Comparison of ENCODE assay signal across 8 cellular contexts in the genomic region with DNA sequence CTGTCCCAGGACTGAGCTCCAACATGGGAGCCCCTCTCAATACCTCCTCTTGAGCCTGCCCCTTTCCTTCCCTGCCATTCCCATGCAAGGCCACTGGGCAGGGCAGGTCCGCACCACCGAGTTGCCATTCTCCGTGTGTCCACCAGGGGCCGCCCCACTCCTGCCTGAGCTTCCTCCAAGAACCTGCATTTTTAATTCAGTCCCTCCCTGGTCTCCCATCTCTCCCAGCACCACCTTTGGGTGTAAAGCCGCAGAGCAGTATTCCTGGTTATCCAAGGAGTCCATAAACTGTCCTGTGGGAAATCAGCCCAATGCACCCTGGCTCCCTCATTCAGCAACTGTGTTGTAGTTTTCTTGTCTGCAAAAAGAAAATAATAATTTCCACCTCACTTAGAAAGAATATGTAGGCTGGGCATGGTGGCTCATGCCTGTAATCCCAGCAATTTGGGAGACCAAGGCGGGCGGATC. TPM values are rescaled to one million over a fixed set of nuclear protein-coding genes. Genes with fewer than 3 reads are reported as not detected.
DNase-seq lines count a peak whose midpoint lies in the region; ATAC-seq and TF ChIP-seq lines count a peak whose summit lies in the region.

No MANE protein-coding gene starts in this region.

- intact Hi-C loops in adrenal gland (cut with DNase I): loop anchor here (2.0 kb wide), 2 partner anchors 58 to 60 kb away; no protein-coding TSS in a partner anchor
- intact Hi-C loops in left ventricle myocardium inferior (cut with micrococcal nuclease): loop anchor here (10.0 kb wide), 1 partner anchor 172 kb away; no protein-coding TSS in a partner anchor

- H3K27ac ChIP-seq in adrenal gland (no peak overlapping the region), left ventricle myocardium inferior (replicated peaks) (no peak overlapping the region)

- 6 to 21% (median 14%) methylated on average over 7 of the region's 7 CpGs for WGBS in adrenal gland, 4 donors

- no peaks in the 10 kb centered on the region for H3K4me1 ChIP-seq in adrenal gland (replicated peaks in 1 of 2)
- H3K4me1 ChIP-seq in left ventricle myocardium inferior: peaks cover 12% of the 10 kb centered on the region

- no peaks in the 10 kb centered on the region for H3K9me3 ChIP-seq in adrenal gland (replicated peaks in 1 of 3)
- no peaks in the 10 kb centered on the region for H3K9me3 ChIP-seq in left ventricle myocardium inferior (replicated peaks)

- peak; percentile 47 for ATAC-seq in GM21825 (IDR thresholded peaks at IDR 0.05; ENCODE audit: unreplicated experiment)
- no peak for ATAC-seq in GM18498 (IDR thresholded peaks at IDR 0.05; ENCODE audit: unreplicated experiment)

- no peaks in the 10 kb centered on the region for H3K36me3 ChIP-seq in adrenal gland (replicated peaks in 1 of 2)
- no peaks in the 10 kb centered on the region for H3K36me3 ChIP-seq in left ventricle myocardium inferior

- H3K27me3 ChIP-seq in adrenal gland (no peaks in the 10 kb centered on the region), left ventricle myocardium inferior (ENCODE audit: low read depth) (peaks cover 5% of the 10 kb centered on the region)

- DNase-seq in AG20443 (ENCODE audit: low spot score) (peak; percentile 96), NCI-H2029 (lab: John Stamatoyannopoulos, UW) (peak; percentile 61), T-helper 2 cell (peak; percentile 60 to 73 (median 67)), adrenal gland (peak; percentile 82 to 95 (median 88)), left ventricle myocardium inferior (peak; percentile 84), retina (peak; percentile 96)

- no peak for TF ChIP-seq POLR2A in adrenal gland (IDR thresholded peaks at IDR 0.05)

- H3K4me3 ChIP-seq in adrenal gland (no peak overlapping the region), left ventricle myocardium inferior (no peak overlapping the region)

- TF ChIP-seq CTCF in adrenal gland (IDR thresholded peaks at IDR 0.05) (peak; percentile 95 to 100 (median 100)), left ventricle myocardium inferior (IDR thresholded peaks at IDR 0.05; ENCODE audit: borderline replicate concordance) (peak; percentile 98)

RNA-seq across cellular contexts. Expression of gene ANKRD40CL, which starts 15.9 kb away (rescaled TPM):
- total RNA-seq in adrenal gland: not detected
- polyA plus RNA-seq in adrenal gland: not detected
- total RNA-seq in left ventricle myocardium inferior: not detected

RNA-seq across cellular contexts. Expression of gene WFIKKN2, which starts 52.2 kb away (rescaled TPM):
- total RNA-seq in adrenal gland: 1 to 10 TPM in 7 of 8 donors, under 1 TPM in 1; 0.95 to 2.0 (median 1.4) TPM
- polyA plus RNA-seq in adrenal gland: 1 to 10 TPM in 2 of 3 donors, under 1 TPM in 1; 0.81 to 1.4 (median 1.4) TPM
- 0.25 TPM for total RNA-seq in left ventricle myocardium inferior
